19 cellular contexts compared by ENCODE assay signal in genomic region chr16:67731071-67731810, GRCh38. TPM values are rescaled to one million over a fixed set of nuclear protein-coding genes. Genes with fewer than 3 reads are reported as not detected.
DNase-seq lines count a peak whose midpoint lies in the region; ATAC-seq, FAIRE-seq and TF ChIP-seq lines count a peak whose summit lies in the region.
"Had no signal": no experiment of that assay in that cellular context is flagged by ENCODE, and none has a peak within 500 bp of the region (broad histone marks: within the 10 kb centered on the region; RNA-seq: fewer than 3 reads in every experiment).

No MANE protein-coding gene starts in this region.

- TF ChIP-seq POLR2A in breast epithelium (IDR thresholded peaks at IDR 0.05) = no peak

- H3K27ac ChIP-seq in osteoblast (ENCODE audit: low read depth, low read length) (no peak overlapping the region), PC-3 (ENCODE audit: low read length) (no peak overlapping the region), breast epithelium (no peak overlapping the region)

- H4K20me1 ChIP-seq in osteoblast (ENCODE audit: insufficient read depth, low read length) = peaks cover 4% of the 10 kb centered on the region
- H4K20me1 ChIP-seq in PC-3 (ENCODE audit: low read length) = no peaks in the 10 kb centered on the region

- intact Hi-C loops in PC-3 (cut with micrococcal nuclease) (no loop called here), breast epithelium (cut with DNase I; ENCODE audit: low total_unique reads) (no loop called here)

- H3K27ac Mint-ChIP-seq in activated T-cell treated with anti-CD3 and anti-CD28 coated beads, Interleukin-2, amount 50 U/mL, for 24 hours = peak overlapping the region; percentile 31
- H3K27ac Mint-ChIP-seq in osteocyte (ENCODE audit: unreplicated experiment) = no peak overlapping the region
- H3K27ac Mint-ChIP-seq: B cell had no signal

- CTCF ChIA-PET in PC-3 (lab: Charles Lee) = no interaction called here

- H3K9ac ChIP-seq in PC-3 (ENCODE audit: low read length) = no peak overlapping the region

- H3K36me3 ChIP-seq in bronchial epithelial cell (ENCODE audit: control insufficient read depth, insufficient read depth, low read length) (peaks cover 24% of the 10 kb centered on the region), osteoblast (ENCODE audit: insufficient read depth, low read length) (peaks cover 53% of the 10 kb centered on the region), PC-3 (ENCODE audit: low read depth, low read length) (no peaks in the 10 kb centered on the region; the same call in 1 of the 2 replicates), breast epithelium (no peaks in the 10 kb centered on the region)

- no peaks in the 10 kb centered on the region for H3K4me1 Mint-ChIP-seq in activated T-cell treated with anti-CD3 and anti-CD28 coated beads, Interleukin-2, amount 50 U/mL, for 24 hours (ENCODE audit: low read depth)
- no peaks in the 10 kb centered on the region for H3K4me1 Mint-ChIP-seq in osteocyte (ENCODE audit: unreplicated experiment)
- H3K4me1 Mint-ChIP-seq: B cell, CD14-positive monocyte had no signal

- H3K4me1 ChIP-seq in osteoblast (ENCODE audit: insufficient read depth, low read length) = no peaks in the 10 kb centered on the region
- H3K4me1 ChIP-seq in PC-3 (ENCODE audit: insufficient read depth, low read length) = no peaks in the 10 kb centered on the region
- H3K4me1 ChIP-seq in breast epithelium = no peaks in the 10 kb centered on the region

- no peaks in the 10 kb centered on the region for H3K79me2 ChIP-seq in osteoblast (ENCODE audit: insufficient read depth, low read length)
- H3K79me2 ChIP-seq in PC-3 (ENCODE audit: low read length) = no peaks in the 10 kb centered on the region

- no peaks in the 10 kb centered on the region for H3K9me3 Mint-ChIP-seq in activated T-cell treated with anti-CD3 and anti-CD28 coated beads, Interleukin-2, amount 50 U/mL, for 24 hours
- no peaks in the 10 kb centered on the region for H3K9me3 Mint-ChIP-seq in osteocyte (ENCODE audit: unreplicated experiment)
- H3K9me3 Mint-ChIP-seq: CD14-positive monocyte had no signal

- H3K36me3 Mint-ChIP-seq in activated T-cell treated with anti-CD3 and anti-CD28 coated beads, Interleukin-2, amount 50 U/mL, for 24 hours (ENCODE audit: low read depth) = peaks cover 67% of the 10 kb centered on the region
- H3K36me3 Mint-ChIP-seq in osteocyte (ENCODE audit: unreplicated experiment) = peaks cover 26% of the 10 kb centered on the region

- TF ChIP-seq CTCF in bronchial epithelial cell (IDR thresholded peaks at IDR 0.05; ENCODE audit: insufficient read depth, low read length, severe bottlenecking) = no peak
- TF ChIP-seq CTCF in osteoblast (IDR thresholded peaks at IDR 0.05; ENCODE audit: extremely low read depth, low read depth, low read length) = no peak
- TF ChIP-seq CTCF in osteocyte (IDR thresholded peaks at IDR 0.05) = no peak
- no peak for TF ChIP-seq CTCF in PC-3 (conservative IDR thresholded peaks at IDR 0.05; ENCODE audit: low read depth, low read length)
- no peak for TF ChIP-seq CTCF in breast epithelium (IDR thresholded peaks at IDR 0.05)

- no peak for ATAC-seq in PC-3
- ATAC-seq: HCT116 had no signal

- no peaks in the 10 kb centered on the region for H3K9me2 ChIP-seq in PC-3 (replicated peaks; ENCODE audit: low read length)

- H3K4me3 Mint-ChIP-seq in activated T-cell treated with anti-CD3 and anti-CD28 coated beads, Interleukin-2, amount 50 U/mL, for 24 hours = no peak overlapping the region
- no peak overlapping the region for H3K4me3 Mint-ChIP-seq in osteocyte (ENCODE audit: unreplicated experiment)
- H3K4me3 Mint-ChIP-seq: B cell, CD14-positive monocyte had no signal

- in situ Hi-C loops in G401 (cut with HindIII; ENCODE audit: low sequenced_read_pairs) = no loop called here

- H3F3A ChIP-seq in PC-3 (ENCODE audit: low read length, unreplicated experiment) = no peaks in the 10 kb centered on the region

- POLR2A ChIA-PET in PC-3 (lab: Charles Lee; ENCODE audit: unreplicated experiment) = no interaction called here

- no peaks in the 10 kb centered on the region for H3K27me3 Mint-ChIP-seq in activated T-cell treated with anti-CD3 and anti-CD28 coated beads, Interleukin-2, amount 50 U/mL, for 24 hours
- H3K27me3 Mint-ChIP-seq in osteocyte (ENCODE audit: unreplicated experiment) = no peaks in the 10 kb centered on the region
- H3K27me3 Mint-ChIP-seq: B cell had no signal

- peak; percentile 75 for FAIRE-seq in bronchial epithelial cell (lab: Jason Lieb, UNC)
- FAIRE-seq: A204.1, GM18507, GM19239 had no signal

- BruUV-seq in PC-3 (replicated peaks; lab: Mats Ljungman, UMichigan) = no TSS peak

- no peak overlapping the region for H3K4me2 ChIP-seq in osteoblast (ENCODE audit: insufficient read depth, low read length)
- H3K4me2 ChIP-seq in PC-3 (ENCODE audit: low read length) = no peak overlapping the region

- H3K4me3 ChIP-seq in bronchial epithelial cell (ENCODE audit: low read depth, low read length) (no peak overlapping the region), osteoblast (ENCODE audit: insufficient read depth, low read length) (no peak overlapping the region), PC-3 (ENCODE audit: low read length) (no peak overlapping the region), breast epithelium (no peak overlapping the region)

- no peaks in the 10 kb centered on the region for H3K9me3 ChIP-seq in osteoblast (ENCODE audit: low read depth, low read length)
- no peaks in the 10 kb centered on the region for H3K9me3 ChIP-seq in PC-3 (ENCODE audit: low read length)
- H3K9me3 ChIP-seq in breast epithelium = no peaks in the 10 kb centered on the region

- H2AFZ ChIP-seq in osteoblast (ENCODE audit: low read length) (no peak overlapping the region), PC-3 (ENCODE audit: low read length) (no peak overlapping the region)

- H3K27me3 ChIP-seq in bronchial epithelial cell (ENCODE audit: control insufficient read depth, insufficient read depth, low read length) (no peaks in the 10 kb centered on the region), osteoblast (ENCODE audit: insufficient read depth, low read length) (no peaks in the 10 kb centered on the region), PC-3 (ENCODE audit: low read length) (no peaks in the 10 kb centered on the region), breast epithelium (no peaks in the 10 kb centered on the region)

- no peak for DNase-seq in activated T-cell treated with anti-CD3 and anti-CD28 coated beads, Interleukin-2, amount 50 U/mL, for 24 hours
- DNase-seq in activated T-cell treated with anti-CD3 and anti-CD28 coated beads, Interleukin-2, amount 50 U/mL, for 1 hour = no peak
- DNase-seq in G401 (ENCODE audit: low spot score) (peak; percentile 98), bronchial epithelial cell (ENCODE audit: low read depth) (no peak), osteoblast (ENCODE audit: insufficient read length, low spot score, missing footprints) (peak; percentile 73), osteocyte (ENCODE audit: extremely low spot score, unreplicated experiment) (no peak), PC-3 (no peak), breast epithelium (ENCODE audit: low spot score in 2 of 2) (no peak)
- DNase-seq: GDM1, GOT3, Karpas-422, NCI-H1694, NCI-H2081 treated with DMSO at 0.1 percent for 48 hours had no signal

RNA-seq across cellular contexts. Expression of gene GFOD2, which starts 12.1 kb away (rescaled TPM):
- total RNA-seq in G401 (2014; rRNA removed; shearing (Covaris generic)) = 26.2 TPM in 2 replicates
- total RNA-seq in bronchial epithelial cell = 17.9 and 23.6 TPM in 2 replicates
- total RNA-seq in osteoblast = 15.9 and 19.4 TPM in 2 replicates
- total RNA-seq in osteocyte = 21.9 and 22.2 TPM in 2 replicates
- 21.8 and 22.2 TPM in 2 replicates for total RNA-seq in PC-3 (2014; rRNA removed)
- total RNA-seq in breast epithelium = 10 to 100 TPM; 11.4 to 22.0 (median 21.4) TPM

Comparison
In these comparisons a context has a peak if more than half of its experiments do, and no peak if none do; other contexts are left out.
1. DNase-seq: peak in G401 (single experiment) and osteoblast (single experiment); none in activated T-cell treated with anti-CD3 and anti-CD28 coated beads, Interleukin-2, amount 50 U/mL, for 24 hours (single experiment), activated T-cell treated with anti-CD3 and anti-CD28 coated beads, Interleukin-2, amount 50 U/mL, for 1 hour (single experiment), bronchial epithelial cell (single experiment), osteocyte (single experiment), PC-3 (single experiment) and breast epithelium (0 of 2).